In the genomic region with DNA sequence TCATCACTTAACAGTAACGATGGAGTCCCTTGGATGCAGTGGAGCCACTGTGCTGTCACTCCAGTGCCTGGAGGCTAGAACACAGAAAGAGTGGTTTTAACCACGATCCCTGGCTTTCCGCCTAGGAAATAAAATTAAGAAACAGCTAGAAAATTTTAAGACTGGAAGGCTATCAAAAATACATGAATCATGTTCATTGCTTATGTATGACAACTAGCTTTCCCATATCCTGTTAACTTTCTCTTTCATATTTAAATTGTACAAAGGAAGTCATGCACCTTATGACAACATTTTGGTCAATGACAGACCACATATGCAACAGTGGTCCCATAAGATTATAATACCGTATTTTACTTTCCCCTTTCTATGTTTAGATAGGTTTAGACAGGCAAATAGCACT, we compare ENCODE assay signal across 29 cellular contexts.
"Had no signal": no experiment of that assay in that cellular context is flagged by ENCODE, and none has a peak within 500 bp of the region (broad histone marks: within the 10 kb centered on the region; RNA-seq: fewer than 3 reads in every experiment).

No MANE protein-coding gene starts in this region.

- H3K27me3 ChIP-seq: ascending aorta had no signal

- H3K4me2 ChIP-seq: KMS-11, PC-9 had no signal

- H3K4me1 ChIP-seq: ascending aorta had no signal

- H3K9ac ChIP-seq: KMS-11 had no signal

- DNase-seq: activated CD4-positive, alpha-beta T cell treated with anti-CD3 and anti-CD28 coated beads, Interleukin-2, amount 10 ng/mL, durations not matched to agents 24 days and 14 days; activated CD4-positive, alpha-beta T cell treated with anti-CD3 and anti-CD28 coated beads, Interleukin-2, amount 50 U/mL, for 4 hours; activated CD8-positive, alpha-beta T cell treated with anti-CD3 and anti-CD28 coated beads for 36 hours; activated effector memory CD4-positive, alpha-beta T cell treated with anti-CD3 and anti-CD28 coated beads, Interleukin-2, amount 50 U/mL, for 16 hours; activated naive CD4-positive, alpha-beta T cell; activated naive CD4-positive, alpha-beta T cell treated with anti-CD3 and anti-CD28 coated beads, Interleukin-2, amount 50 U/mL, for 16 hours; activated naive CD8-positive, alpha-beta T cell treated with anti-CD3 and anti-CD28 coated beads for 36 hours; activated T-cell treated with anti-CD3 and anti-CD28 coated beads, Interleukin-2, amount 50 U/mL, for 1 hour; activated T-cell treated with anti-CD3 and anti-CD28 coated beads, Interleukin-2, amount 50 U/mL, for 72 hours; amygdala; caudate nucleus; cerebellar nuclear complex; NCI-H1092 treated with DMSO at 0.1 percent for 48 hours; NCI-H1417; NCI-H146; NCI-H187; NCI-H2029 treated with DMSO at 0.1 percent for 48 hours; NCI-H345; NCI-H524 treated with DMSO at 0.1 percent for 48 hours; NCI-H748 treated with DMSO at 0.1 percent for 48 hours; NK-92 treated with Interleukin-12 subunit alpha and Interleukin-12 subunit beta, amount 100 ng/mL, for 24 hours; PC-9; SIG-M5 had no signal

- FAIRE-seq: bronchial epithelial cell, RCC 7860, TTC549 had no signal

- H2AFZ ChIP-seq: PC-9 had no signal

- H3K36me3 ChIP-seq: ascending aorta had no signal

- H3K9me3 ChIP-seq: ascending aorta had no signal

- H3K27ac ChIP-seq: ascending aorta, KMS-11, PC-9, RWPE1 had no signal

- H3K4me3 ChIP-seq: ascending aorta, PC-9 had no signal
